1 cellular context compared by ENCODE assay signal in genomic region chr11:18000760-18001159, GRCh38.
TF ChIP-seq lines count a peak whose summit lies in the region.

No MANE protein-coding gene starts in this region.

TF ChIP-seq in HepG2, 621 proteins besides CTCF, POLR2A, EP300 and RAD21 (continued from another document and continues in another):
- TF ChIP-seq ZNF639 (CRISPR knock-in tag; conservative IDR thresholded peaks at IDR 0.05) (0 out of 2 replicates have a peak, but pooled peaks have one; percentile 36), ZFYVE20 (CRISPR knock-in tag; IDR thresholded peaks at IDR 0.05; ENCODE audit: borderline replicate concordance, low read depth) (no peak), KDM5A (IDR thresholded peaks at IDR 0.05; ENCODE audit: borderline replicate concordance, low read length) (no peak), YY1 (IDR thresholded peaks at IDR 0.05; ENCODE audit: insufficient read depth, insufficient replicate concordance, low read depth, low read length) (peak; percentile 27), FOXP4 (CRISPR knock-in tag; IDR thresholded peaks at IDR 0.05) (peak; percentile 83), ZNF235 (CRISPR knock-in tag; IDR thresholded peaks at IDR 0.05; ENCODE audit: borderline replicate concordance) (no peak), ZNF598 (CRISPR knock-in tag; IDR thresholded peaks at IDR 0.05; ENCODE audit: borderline replicate concordance) (no peak), NFATC3 (CRISPR knock-in tag; IDR thresholded peaks at IDR 0.05) (no peak), SP5 (CRISPR knock-in tag; IDR thresholded peaks at IDR 0.05; ENCODE audit: borderline replicate concordance, low read depth) (peak; percentile 48; the same call in 1 of the 2 replicates), ZSCAN20 (CRISPR knock-in tag; IDR thresholded peaks at IDR 0.05; ENCODE audit: borderline replicate concordance) (no peak), ZNF609 (CRISPR knock-in tag; IDR thresholded peaks at IDR 0.05; ENCODE audit: borderline replicate concordance) (peak; percentile 46; the same call in 1 of the 2 replicates), ZNF142 (CRISPR knock-in tag; IDR thresholded peaks at IDR 0.05) (no peak), ZNF800 (CRISPR knock-in tag; IDR thresholded peaks at IDR 0.05) (no peak), SRSF1 (optimal IDR thresholded peaks at IDR 0.05; ENCODE audit: low read depth, low read length) (no peak), SETDB1 (CRISPR knock-in tag; IDR thresholded peaks at IDR 0.05; ENCODE audit: borderline replicate concordance) (no peak), ELF4 (CRISPR knock-in tag; IDR thresholded peaks at IDR 0.05; ENCODE audit: borderline replicate concordance) (no peak), GABPB1 (CRISPR knock-in tag; IDR thresholded peaks at IDR 0.05) (no peak; the same call in 1 of the 2 replicates), ZHX1 (CRISPR knock-in tag; IDR thresholded peaks at IDR 0.05; ENCODE audit: low read depth) (no peak), SMAD3 (CRISPR knock-in tag; IDR thresholded peaks at IDR 0.05) (peak; percentile 39; the same call in 1 of the 2 replicates), ZSCAN25 (CRISPR knock-in tag; IDR thresholded peaks at IDR 0.05) (no peak), THAP8 (CRISPR knock-in tag; IDR thresholded peaks at IDR 0.05; ENCODE audit: borderline replicate concordance) (no peak), SMARCE1 (IDR thresholded peaks at IDR 0.05; ENCODE audit: borderline replicate concordance) (no peak), TBX3 (IDR thresholded peaks at IDR 0.05; ENCODE audit: borderline replicate concordance) (no peak; the same call in 1 of the 2 replicates), ZSCAN5A (CRISPR knock-in tag; IDR thresholded peaks at IDR 0.05; ENCODE audit: borderline replicate concordance) (peak; percentile 75; the same call in 1 of the 2 replicates), JUNB (CRISPR knock-in tag; IDR thresholded peaks at IDR 0.05; ENCODE audit: borderline replicate concordance) (no peak; the same call in 1 of the 2 replicates), ZNF331 (CRISPR knock-in tag; IDR thresholded peaks at IDR 0.05) (peak; percentile 61; the same call in 1 of the 2 replicates), ZNF383 (CRISPR knock-in tag; IDR thresholded peaks at IDR 0.05; ENCODE audit: borderline replicate concordance) (no peak), CHD4 (IDR thresholded peaks at IDR 0.05; ENCODE audit: borderline replicate concordance, low read length) (no peak; the same call in 1 of the 2 replicates), SAP130 (CRISPR knock-in tag; IDR thresholded peaks at IDR 0.05; ENCODE audit: low read depth) (peak; percentile 94), WIZ (CRISPR knock-in tag; IDR thresholded peaks at IDR 0.05) (peak; percentile 61; the same call in 1 of the 2 replicates), ELF3 (CRISPR knock-in tag; IDR thresholded peaks at IDR 0.05) (no peak; the same call in 1 of the 2 replicates), ZFP62 (CRISPR knock-in tag; IDR thresholded peaks at IDR 0.05) (no peak), ZSCAN12 (CRISPR knock-in tag; IDR thresholded peaks at IDR 0.05) (no peak), CENPX (CRISPR knock-in tag; IDR thresholded peaks at IDR 0.05) (no peak), PHF8 (CRISPR knock-in tag; IDR thresholded peaks at IDR 0.05) (no peak)
